Comparison of ENCODE assay signal across 16 cellular contexts in genomic region chr6:108844632-108845031, GRCh38. TPM values are rescaled to one million over a fixed set of nuclear protein-coding genes. Genes with fewer than 3 reads are reported as not detected.
DNase-seq lines count a peak whose midpoint lies in the region; ATAC-seq and TF ChIP-seq lines count a peak whose summit lies in the region.
"Had no signal": no experiment of that assay in that cellular context is flagged by ENCODE, and none has a peak within 500 bp of the region (broad histone marks: within the 10 kb centered on the region; RNA-seq: fewer than 3 reads in every experiment).

No MANE protein-coding gene starts in this region.

- H3K4me3 ChIP-seq in WERI-Rb-1 (ENCODE audit: low read depth, low read length) (no peak overlapping the region), MM.1S (ENCODE audit: low read length) (no peak overlapping the region)
- H3K4me3 ChIP-seq: BLaER1 treated with 17β-estradiol and CSF1 and Interleukin-3, amounts not matched to agents 10 nM and 100 nM had no signal

- no peak overlapping the region for H3K9ac ChIP-seq in MM.1S (ENCODE audit: low read length)
- H3K9ac ChIP-seq: BLaER1 treated with 17β-estradiol and CSF1 and Interleukin-3, amounts not matched to agents 10 nM and 100 nM had no signal

- H3K27me3 Mint-ChIP-seq in naive thymus-derived CD8-positive, alpha-beta T cell: peaks cover 0 to 5% (median 0%) of the 10 kb centered on the region in 5 donors

- H3K36me3 ChIP-seq in WERI-Rb-1: no peaks in the 10 kb centered on the region
- H3K36me3 ChIP-seq in MM.1S (replicated peaks; ENCODE audit: insufficient read depth, low read length): no peaks in the 10 kb centered on the region
- H3K36me3 ChIP-seq: BLaER1 treated with 17β-estradiol and CSF1 and Interleukin-3, amounts not matched to agents 10 nM and 100 nM had no signal

- no peaks in the 10 kb centered on the region for H3K9me2 ChIP-seq in MM.1S (replicated peaks; ENCODE audit: insufficient read depth, low read length)

- peaks cover 16% of the 10 kb centered on the region for H3K4me1 ChIP-seq in MM.1S (ENCODE audit: low read length)

- no peak overlapping the region for H2AFZ ChIP-seq in MM.1S (ENCODE audit: low read length)

- DNase-seq in NCI-H1105 treated with DMSO at 0.1 percent for 48 hours (lab: John Stamatoyannopoulos, UW): peak; percentile 2
- DNase-seq in NCI-H1105 (lab: John Stamatoyannopoulos, UW): no peak
- peak; percentile 72 for DNase-seq in D341Med (ENCODE audit: low spot score)
- peak; percentile 98 for DNase-seq in NCI-H69 (lab: John Stamatoyannopoulos, UW)
- DNase-seq in WERI-Rb-1: peak; percentile 34
- no peak for DNase-seq in MM.1S
- no peak for DNase-seq in A172 (ENCODE audit: low spot score)
- DNase-seq in naive thymus-derived CD8-positive, alpha-beta T cell: no peak
- DNase-seq: 8988T; ACHN; Calu3; CD4-positive, CD25-positive, alpha-beta regulatory T cell; GF-D8; HCEC 1CT had no signal

- H3K27ac ChIP-seq in WERI-Rb-1 (no peak overlapping the region), MM.1S (ENCODE audit: low read length) (no peak overlapping the region)
- H3K27ac ChIP-seq: BLaER1 treated with 17β-estradiol and CSF1 and Interleukin-3, amounts not matched to agents 10 nM and 100 nM had no signal

- no peak overlapping the region for H3K4me3 Mint-ChIP-seq in naive thymus-derived CD8-positive, alpha-beta T cell
- H3K4me3 Mint-ChIP-seq: CD4-positive, CD25-positive, alpha-beta regulatory T cell; IgD-negative memory B cell had no signal

- no peaks in the 10 kb centered on the region for H3K9me3 Mint-ChIP-seq in naive thymus-derived CD8-positive, alpha-beta T cell
- H3K9me3 Mint-ChIP-seq: CD4-positive, CD25-positive, alpha-beta regulatory T cell; IgD-negative memory B cell had no signal

- no peaks in the 10 kb centered on the region for H3K27me3 ChIP-seq in WERI-Rb-1 (ENCODE audit: insufficient read depth, low read depth, severe bottlenecking)
- H3K27me3 ChIP-seq in MM.1S (replicated peaks; ENCODE audit: insufficient read depth, low read length): no peaks in the 10 kb centered on the region

- no peaks in the 10 kb centered on the region for H4K20me1 ChIP-seq in MM.1S (ENCODE audit: insufficient read depth, low read length)
- H4K20me1 ChIP-seq: BLaER1 treated with 17β-estradiol and CSF1 and Interleukin-3, amounts not matched to agents 10 nM and 100 nM had no signal

- 0 out of 2 replicates have a peak, but pooled peaks cover 3% of the 10 kb centered on the region for H3K79me2 ChIP-seq in MM.1S (ENCODE audit: low read length)

- no peak overlapping the region for H3K4me2 ChIP-seq in MM.1S (ENCODE audit: low read depth, low read length)

- H3F3A ChIP-seq in MM.1S (ENCODE audit: insufficient read depth, low read length): no peaks in the 10 kb centered on the region

- peaks cover 5 to 29% (median 12%) of the 10 kb centered on the region in 4 donors for H3K4me1 Mint-ChIP-seq in naive thymus-derived CD8-positive, alpha-beta T cell

- POLR2A ChIA-PET in naive thymus-derived CD8-positive, alpha-beta T cell (lab: Charles Lee): no interaction called here

- H3K27ac Mint-ChIP-seq in naive thymus-derived CD8-positive, alpha-beta T cell: no peak overlapping the region
- H3K27ac Mint-ChIP-seq: CD4-positive, CD25-positive, alpha-beta regulatory T cell; IgD-negative memory B cell had no signal

- TF ChIP-seq CTCF in WERI-Rb-1 (IDR thresholded peaks at IDR 0.05; ENCODE audit: low read depth, low read length): no peak
- no peak for TF ChIP-seq CTCF in MM.1S (IDR thresholded peaks at IDR 0.05; ENCODE audit: low read length)

- no peaks in the 10 kb centered on the region for H3K9me3 ChIP-seq in WERI-Rb-1 (ENCODE audit: severe bottlenecking)
- H3K9me3 ChIP-seq in MM.1S (replicated peaks; ENCODE audit: insufficient read depth, low read length): no peaks in the 10 kb centered on the region
- H3K9me3 ChIP-seq: BLaER1 treated with 17β-estradiol and CSF1 and Interleukin-3, amounts not matched to agents 10 nM and 100 nM had no signal

- no peak for ATAC-seq in naive thymus-derived CD8-positive, alpha-beta T cell

- H3K36me3 Mint-ChIP-seq in naive thymus-derived CD8-positive, alpha-beta T cell: no peaks in the 10 kb centered on the region
- H3K36me3 Mint-ChIP-seq: CD4-positive, CD25-positive, alpha-beta regulatory T cell; IgD-negative memory B cell had no signal

RNA-seq across cellular contexts. Expression of gene ARMC2, which starts 3.6 kb away (rescaled TPM):
- 1.7 and 7.2 TPM in 2 replicates for total RNA-seq in A172 (2014; rRNA removed; shearing (Covaris generic))
- 1 to 10 TPM; 7.6 to 9.4 TPM for total RNA-seq in naive thymus-derived CD8-positive, alpha-beta T cell
- polyA plus RNA-seq in naive thymus-derived CD8-positive, alpha-beta T cell: 1 to 10 TPM; 2.4 to 4.9 (median 2.8) TPM

Comparison
In these comparisons a context has a peak if more than half of its experiments do, and no peak if none do; other contexts are left out.
1. DNase-seq: peak in NCI-H1105 treated with DMSO at 0.1 percent for 48 hours (single experiment), D341Med (single experiment), NCI-H69 (single experiment) and WERI-Rb-1 (single experiment); none in NCI-H1105 (single experiment), MM.1S (single experiment), A172 (single experiment) and naive thymus-derived CD8-positive, alpha-beta T cell (0 of 10).